In genomic region chr1:154838988-154839387, GRCh38 we compare ENCODE assay signal across 25 cellular contexts. TPM values are rescaled to one million over a fixed set of nuclear protein-coding genes. Genes with fewer than 3 reads are reported as not detected.
"Had no signal": no experiment of that assay in that cellular context is flagged by ENCODE, and none has a peak within 500 bp of the region (broad histone marks: within the 10 kb centered on the region; RNA-seq: fewer than 3 reads in every experiment).

No MANE protein-coding gene starts in this region.

- H3K27ac ChIP-seq: brain microvascular endothelial cell, dorsolateral prefrontal cortex, foreskin keratinocyte, neutrophil, parathyroid adenoma had no signal

- H3K4me3 ChIP-seq: dorsolateral prefrontal cortex had no signal

- DNase-seq: activated B cell treated with CpG ODN at 0.5 μM for 24 hours; activated CD4-positive, alpha-beta memory T cell treated with anti-CD3 and anti-CD28 coated beads for 36 hours; activated CD4-positive, alpha-beta T cell treated with anti-CD3 and anti-CD28 coated beads for 4 hours; activated naive CD4-positive, alpha-beta T cell treated with Interleukin-2 at 50 U/mL for 16 hours; activated naive CD8-positive, alpha-beta T cell treated with anti-CD3 and anti-CD28 coated beads, Interleukin-2, amount 10 ng/mL, durations not matched to agents 7 days and 5 days; activated T-cell treated with anti-CD3 and anti-CD28 coated beads for 4 hours; brain microvascular endothelial cell; central memory CD4-positive, alpha-beta T cell; dorsolateral prefrontal cortex; foreskin keratinocyte; hippocampal formation; left colon; retina; stimulated activated CD4-positive, alpha-beta T cell treated with anti-CD3 and anti-CD28 coated beads, Interleukin-12 subunit alpha, Interleukin-12 subunit beta, amount 100 ng/mL, for 4 hours; stimulated activated CD4-positive, alpha-beta T cell treated with anti-CD3 and anti-CD28 coated beads, Interleukin-1b, Interleukin-23, amount 100 ng/mL, for 48 hours; stimulated activated CD8-positive, alpha-beta memory T cell treated with anti-CD3 and anti-CD28 coated beads, Interleukin-4, amount 100 ng/mL, for 48 hours; stimulated activated naive CD4-positive, alpha-beta T cell; T-cell; T-helper 9 cell had no signal

- H3K4me1 ChIP-seq: foreskin keratinocyte, parathyroid adenoma had no signal

- H3K4me1 Mint-ChIP-seq: T-cell had no signal

- H3K9me3 ChIP-seq: neutrophil had no signal

- H3K9ac ChIP-seq: parathyroid adenoma had no signal

- ATAC-seq: foreskin keratinocyte, left colon, T-cell had no signal

- H3K36me3 Mint-ChIP-seq: activated CD4-positive, alpha-beta memory T cell treated with anti-CD3 and anti-CD28 coated beads for 36 hours; activated naive CD8-positive, alpha-beta T cell treated with anti-CD3 and anti-CD28 coated beads, Interleukin-2, amount 10 ng/mL, durations not matched to agents 7 days and 5 days; T-cell had no signal

- H3K27me3 ChIP-seq: brain microvascular endothelial cell, dorsolateral prefrontal cortex, neutrophil had no signal

- H3K27ac Mint-ChIP-seq: activated B cell treated with CpG ODN at 0.5 μM for 24 hours; activated CD4-positive, alpha-beta memory T cell treated with anti-CD3 and anti-CD28 coated beads for 36 hours; activated naive CD8-positive, alpha-beta T cell treated with anti-CD3 and anti-CD28 coated beads, Interleukin-2, amount 10 ng/mL, durations not matched to agents 7 days and 5 days; T-cell had no signal

- FAIRE-seq: colon, islet of Langerhans had no signal

- H3K79me2 ChIP-seq: parathyroid adenoma had no signal

- H2AFZ ChIP-seq: parathyroid adenoma had no signal

- H3K9me3 Mint-ChIP-seq: activated B cell treated with CpG ODN at 0.5 μM for 24 hours; activated CD4-positive, alpha-beta memory T cell treated with anti-CD3 and anti-CD28 coated beads for 36 hours; activated naive CD8-positive, alpha-beta T cell treated with anti-CD3 and anti-CD28 coated beads, Interleukin-2, amount 10 ng/mL, durations not matched to agents 7 days and 5 days; endodermal cell; T-cell had no signal

- H3K4me3 Mint-ChIP-seq: activated B cell treated with CpG ODN at 0.5 μM for 24 hours; activated CD4-positive, alpha-beta memory T cell treated with anti-CD3 and anti-CD28 coated beads for 36 hours; activated naive CD8-positive, alpha-beta T cell treated with anti-CD3 and anti-CD28 coated beads, Interleukin-2, amount 10 ng/mL, durations not matched to agents 7 days and 5 days; endodermal cell; T-cell had no signal

- H3K36me3 ChIP-seq: brain microvascular endothelial cell, neutrophil had no signal

RNA-seq across cellular contexts. Expression of gene KCNN3, which starts 31.1 kb away (rescaled TPM):
- total RNA-seq: fibroblast of lung had no signal
- polyA plus RNA-seq: fibroblast of lung, foreskin keratinocyte had no signal
